Comparison of ENCODE assay signal across 8 cellular contexts in genomic region chrX:43949669-43950068, GRCh38. TPM values are rescaled to one million over a fixed set of nuclear protein-coding genes. Genes with fewer than 3 reads are reported as not detected.
DNase-seq lines count a peak whose midpoint lies in the region; ATAC-seq and TF ChIP-seq lines count a peak whose summit lies in the region.

No MANE protein-coding gene starts in this region.

- ATAC-seq in HG02588 (IDR thresholded peaks at IDR 0.05; ENCODE audit: unreplicated experiment) (no peak), GM18870 (IDR thresholded peaks at IDR 0.05; ENCODE audit: unreplicated experiment) (no peak)

- no peaks in the 10 kb centered on the region for H3K36me3 ChIP-seq in adipocyte (ENCODE audit: control insufficient read depth, insufficient read depth, low read length, severe bottlenecking)
- no peaks in the 10 kb centered on the region for H3K36me3 ChIP-seq in sigmoid colon

- intact Hi-C loops in sigmoid colon (cut with DNase I) = no loop called here

- TF ChIP-seq CTCF in GM10266 (IDR thresholded peaks at IDR 0.05; ENCODE audit: control insufficient read depth, insufficient read depth, low read depth, missing control alignments) (peak; percentile 41), sigmoid colon (IDR thresholded peaks at IDR 0.05) (no peak)

- H3K4me1 ChIP-seq in adipocyte (ENCODE audit: control insufficient read depth, insufficient read depth, low read length) (no peaks in the 10 kb centered on the region), sigmoid colon (no peaks in the 10 kb centered on the region)

- DNase-seq in GM10266 (ENCODE audit: extremely low spot score) = no peak
- DNase-seq in NCI-H82 (lab: John Stamatoyannopoulos, UW) = peak; percentile 81
- peak; percentile 7 for DNase-seq in adipocyte (ENCODE audit: low read depth)
- DNase-seq in islet precursor cell = peak; percentile 76
- DNase-seq in stimulated activated CD4-positive, alpha-beta T cell treated with anti-CD3 and anti-CD28 coated beads, TNF-alpha, amount 100 ng/mL, for 4 hours (ENCODE audit: low read depth in 3 of 3) = peak in 2 of 3 experiments; percentile 1 to 3
- no peak for DNase-seq in sigmoid colon

- TF ChIP-seq POLR2A in sigmoid colon (IDR thresholded peaks at IDR 0.05) = no peak

- peaks cover 15% of the 10 kb centered on the region for H3K27me3 ChIP-seq in adipocyte (replicated peaks; ENCODE audit: control insufficient read depth, insufficient read depth, low read length)
- no peaks in the 10 kb centered on the region for H3K27me3 ChIP-seq in sigmoid colon

- TF ChIP-seq EP300 in sigmoid colon (IDR thresholded peaks at IDR 0.05) = no peak

- H3K9me3 ChIP-seq in adipocyte (ENCODE audit: control insufficient read depth, low read length) (no peaks in the 10 kb centered on the region), sigmoid colon (no peaks in the 10 kb centered on the region)

- 4 to 10% methylated on average over 15 of the region's 15 CpGs for WGBS in sigmoid colon, 2 donors

- no peak overlapping the region for H3K9ac ChIP-seq in adipocyte (ENCODE audit: low read length)

- H3K4me3 ChIP-seq in adipocyte (ENCODE audit: low read length) (no peak overlapping the region), sigmoid colon (no peak overlapping the region)

- H3K27ac ChIP-seq in sigmoid colon = no peak overlapping the region

RNA-seq across cellular contexts. Expression of gene NDP, which starts 23.5 kb away (rescaled TPM):
- total RNA-seq in sigmoid colon = under 1 TPM in 1 of 4 donors, not detected in 3; 0.36 TPM
- under 1 TPM in 1 of 3 donors, not detected in 2; 0.29 TPM for polyA plus RNA-seq in sigmoid colon

Comparison
In these comparisons a context has a peak if more than half of its experiments do, and no peak if none do; other contexts are left out.
1. DNase-seq: peak in NCI-H82 (single experiment), adipocyte (single experiment), islet precursor cell (single experiment) and stimulated activated CD4-positive, alpha-beta T cell treated with anti-CD3 and anti-CD28 coated beads, TNF-alpha, amount 100 ng/mL, for 4 hours (2 of 3); none in GM10266 (single experiment) and sigmoid colon (single experiment).